Comparison of ENCODE assay signal across 20 cellular contexts in genomic region chr3:189133768-189134167, GRCh38. TPM values are rescaled to one million over a fixed set of nuclear protein-coding genes. Genes with fewer than 3 reads are reported as not detected.
"Had no signal": no experiment of that assay in that cellular context is flagged by ENCODE, and none has a peak within 500 bp of the region (broad histone marks: within the 10 kb centered on the region; RNA-seq: fewer than 3 reads in every experiment).

No MANE protein-coding gene starts in this region.

- H3K9me3 ChIP-seq: esophagus squamous epithelium, SJSA1 had no signal

- H3K4me3 ChIP-seq: esophagus squamous epithelium, SJSA1 had no signal

- DNase-seq: activated CD4-positive, CD25-positive, alpha-beta regulatory T cell treated with anti-CD3 and anti-CD28 coated beads, Interleukin-2, amount 50 U/mL, for 72 hours; activated CD8-positive, alpha-beta memory T cell treated with anti-CD3 and anti-CD28 coated beads for 24 hours; activated naive CD4-positive, alpha-beta T cell treated with anti-CD3 and anti-CD28 coated beads for 36 hours; activated T-cell treated with anti-CD3 and anti-CD28 coated beads for 4 hours; anterior cingulate cortex; brain microvascular endothelial cell; cortex of kidney; effector CD4-positive, alpha-beta T cell; esophagus squamous epithelium; hippocampal formation; kidney; left ventricle myocardium superior; naive thymus-derived CD8-positive, alpha-beta T cell; stimulated activated CD4-positive, alpha-beta T cell treated with anti-CD3 and anti-CD28 coated beads, Interleukin-15, amount 100 ng/mL, for 24 hours; stimulated activated CD4-positive, alpha-beta T cell treated with anti-CD3 and anti-CD28 coated beads, Interleukin-4, amount 100 ng/mL, for 1 hour; stimulated activated naive CD4-positive, alpha-beta T cell; substantia nigra had no signal

- H3K4me3 Mint-ChIP-seq: activated naive CD4-positive, alpha-beta T cell treated with anti-CD3 and anti-CD28 coated beads for 36 hours; memory B cell had no signal

- ATAC-seq: left ventricle myocardium superior; naive thymus-derived CD8-positive, alpha-beta T cell had no signal

- H3K36me3 Mint-ChIP-seq: memory B cell had no signal

- H3K27me3 Mint-ChIP-seq: naive thymus-derived CD8-positive, alpha-beta T cell had no signal

- FAIRE-seq: endothelial cell of umbilical vein, kidney had no signal

- H3K27ac ChIP-seq: brain microvascular endothelial cell had no signal

- H3K27me3 ChIP-seq: brain microvascular endothelial cell, esophagus squamous epithelium, SJSA1 had no signal

- H3K36me3 ChIP-seq: brain microvascular endothelial cell, esophagus squamous epithelium, SJSA1 had no signal

- H3K27ac Mint-ChIP-seq: memory B cell had no signal

RNA-seq across cellular contexts. Expression of gene TPRG1, which starts 38.0 kb away (rescaled TPM):
- total RNA-seq: endothelial cell of umbilical vein had no signal
